In the genomic region with DNA sequence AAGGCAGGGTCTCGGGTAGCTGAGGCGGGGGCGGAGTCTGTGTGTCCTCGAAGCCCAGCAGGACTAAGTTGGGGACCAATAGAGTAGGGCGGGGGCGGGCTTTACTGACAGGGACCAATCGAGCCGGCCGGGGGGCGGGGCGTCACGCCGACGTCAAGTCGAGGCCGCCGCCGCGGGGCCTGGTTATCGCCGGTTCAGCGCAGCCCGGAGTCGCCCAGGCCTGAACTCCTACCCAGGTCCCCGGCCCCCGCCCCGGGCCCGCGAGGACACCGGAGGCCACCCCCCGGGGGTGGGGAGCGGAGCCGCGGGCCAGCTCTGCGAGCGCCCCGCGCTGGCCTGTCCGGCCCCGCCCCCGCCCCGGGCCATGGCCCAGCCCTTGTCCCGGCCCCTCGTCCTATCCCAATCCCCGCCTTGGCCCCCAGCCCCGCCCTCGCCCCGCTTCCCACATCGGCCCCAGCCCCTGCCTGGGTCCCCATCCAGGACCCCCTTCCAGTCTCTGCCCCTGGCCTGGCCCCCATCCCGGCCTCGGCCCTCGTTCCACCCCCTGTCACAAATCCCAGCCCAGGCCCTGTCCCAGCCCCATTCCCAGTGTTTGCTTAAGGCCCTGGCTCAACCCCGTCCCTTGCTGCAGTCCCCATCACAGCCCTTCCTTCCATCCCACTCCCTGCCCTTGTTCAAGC, we compare ENCODE assay signal across 8 cellular contexts.
DNase-seq lines count a peak whose midpoint lies in the region; ATAC-seq and TF ChIP-seq lines count a peak whose summit lies in the region.

A gene with protein sequence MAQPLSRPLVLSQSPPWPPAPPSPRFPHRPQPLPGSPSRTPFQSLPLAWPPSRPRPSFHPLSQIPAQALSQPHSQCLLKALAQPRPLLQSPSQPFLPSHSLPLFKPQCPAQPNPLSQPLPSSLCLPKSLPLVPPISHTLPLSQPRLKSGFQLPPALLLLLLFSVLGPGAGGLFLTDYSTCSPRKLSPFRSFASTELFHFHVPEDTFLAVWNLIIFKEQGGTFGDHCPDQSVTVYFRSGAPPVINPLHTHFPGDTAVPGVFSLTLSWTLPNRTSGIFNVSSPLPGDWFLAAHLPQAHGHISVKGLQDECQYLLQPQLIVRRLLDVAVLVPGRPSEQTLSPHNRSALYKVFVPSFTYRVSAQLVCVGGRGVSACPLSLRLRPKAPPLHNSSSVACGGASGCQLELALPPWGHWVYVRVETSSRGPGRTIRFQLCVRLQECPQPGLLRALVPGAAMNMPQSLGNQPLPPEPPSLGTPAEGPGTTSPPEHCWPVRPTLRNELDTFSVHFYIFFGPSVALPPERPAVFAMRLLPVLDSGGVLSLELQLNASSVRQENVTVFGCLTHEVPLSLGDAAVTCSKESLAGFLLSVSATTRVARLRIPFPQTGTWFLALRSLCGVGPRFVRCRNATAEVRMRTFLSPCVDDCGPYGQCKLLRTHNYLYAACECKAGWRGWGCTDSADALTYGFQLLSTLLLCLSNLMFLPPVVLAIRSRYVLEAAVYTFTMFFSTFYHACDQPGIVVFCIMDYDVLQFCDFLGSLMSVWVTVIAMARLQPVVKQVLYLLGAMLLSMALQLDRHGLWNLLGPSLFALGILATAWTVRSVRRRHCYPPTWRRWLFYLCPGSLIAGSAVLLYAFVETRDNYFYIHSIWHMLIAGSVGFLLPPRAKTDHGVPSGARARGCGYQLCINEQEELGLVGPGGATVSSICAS (plus strand): TSS at position 145 of the 680 bp plus-strand sequence. CDS start 220 bp downstream, at position 365.

- peak within 1 kb of the TSS; percentile 63 for H3K4me3 ChIP-seq in astrocyte of the cerebellum (ENCODE audit: low read depth, low read length)
- H3K4me3 ChIP-seq in retinal pigment epithelial cell (ENCODE audit: low read length) = peak within 1 kb of the TSS; percentile 82

- DNase-seq in GM13977 (ENCODE audit: low spot score) (peak; percentile 96), NCI-H1930 (lab: John Stamatoyannopoulos, UW) (peak; percentile 87 to 90), T-helper 9 cell (peak; percentile 95), astrocyte of the cerebellum (ENCODE audit: low read depth) (peak; percentile 70), hypothalamus (lab: John Stamatoyannopoulos, UW) (peak; percentile 41 to 98 (median 89)), retinal pigment epithelial cell (ENCODE audit: low read depth) (peak; percentile 60), GF-D8 (lab: John Stamatoyannopoulos, UW) (no peak)

- TF ChIP-seq CTCF in GM13977 (IDR thresholded peaks at IDR 0.05; ENCODE audit: extremely low read depth, insufficient read depth, missing control alignments) (no peak), astrocyte of the cerebellum (IDR thresholded peaks at IDR 0.05; ENCODE audit: low read depth, low read length, missing control alignments) (no peak), retinal pigment epithelial cell (conservative IDR thresholded peaks at IDR 0.05; ENCODE audit: low read depth, low read length) (no peak)

- in situ Hi-C loops in GM13977 (cut with MboI; ENCODE audit: low pct_unique_long_range_greater_than_20kb, low sequenced_read_pairs, unreplicated experiment) (loop anchor here (10.0 kb wide), 1 partner anchor 56 kb away; no protein-coding TSS in a partner anchor), astrocyte of the cerebellum (cut with HindIII; ENCODE audit: low sequenced_read_pairs) (loop anchor here (5.0 kb wide), 1 partner anchor 38 kb away; no protein-coding TSS in a partner anchor)

- ATAC-seq in HG02943 (IDR thresholded peaks at IDR 0.05; ENCODE audit: low read depth, unreplicated experiment) = peak; percentile 80
